Comparison of ENCODE assay signal across 21 cellular contexts in the genomic region with DNA sequence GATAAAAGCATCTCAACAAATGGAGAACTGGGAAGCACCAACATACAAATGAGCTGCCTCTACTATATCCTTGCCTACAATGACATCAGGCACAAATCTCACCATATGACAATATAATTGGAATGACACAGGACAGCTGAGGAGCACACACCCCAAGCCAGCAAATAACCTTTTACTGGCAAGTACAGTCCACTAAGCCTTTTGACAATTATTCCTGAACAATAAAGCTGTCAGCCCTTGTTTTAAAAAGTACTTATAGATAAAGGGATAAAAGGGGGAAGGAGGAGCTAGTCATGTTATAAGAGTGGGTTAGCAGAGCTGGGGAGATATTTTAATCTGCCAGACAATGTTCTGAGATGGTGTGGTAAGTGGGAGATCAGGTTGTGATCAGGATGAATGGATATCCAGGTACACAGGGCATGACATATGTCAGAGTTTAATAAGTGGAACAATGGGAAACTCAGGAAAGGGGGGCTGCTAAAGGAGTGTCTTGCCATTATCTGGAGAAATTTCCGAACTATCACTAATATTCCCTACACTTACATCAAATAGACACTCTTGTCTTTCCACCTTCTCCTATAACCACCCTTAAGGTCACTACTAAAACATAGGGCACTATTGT.
"Had no signal": no experiment of that assay in that cellular context is flagged by ENCODE, and none has a peak within 500 bp of the region (broad histone marks: within the 10 kb centered on the region; RNA-seq: fewer than 3 reads in every experiment).

No MANE protein-coding gene starts in this region.

- H3K27me3 ChIP-seq: brain microvascular endothelial cell, cardiac muscle cell had no signal

- H3K4me3 Mint-ChIP-seq: activated CD4-positive, alpha-beta memory T cell treated with anti-CD3 and anti-CD28 coated beads, Interleukin-2, amount 10 ng/mL, durations not matched to agents 7 days and 5 days; activated CD4-positive, alpha-beta T cell treated with anti-CD3 and anti-CD28 coated beads, Interleukin-2, amount 10 ng/mL, durations not matched to agents 7 days and 5 days; activated naive CD4-positive, alpha-beta T cell treated with anti-CD3 and anti-CD28 coated beads, Interleukin-2, amount 10 ng/mL, durations not matched to agents 7 days and 5 days; activated naive CD8-positive, alpha-beta T cell treated with anti-CD3 and anti-CD28 coated beads for 36 hours; activated T-helper 17 cell treated with anti-CD3 and anti-CD28 coated beads, Interleukin-2, amount 50 U/mL, for 72 hours; T-helper 17 cell had no signal

- H3K36me3 Mint-ChIP-seq: activated naive CD4-positive, alpha-beta T cell treated with anti-CD3 and anti-CD28 coated beads, Interleukin-2, amount 10 ng/mL, durations not matched to agents 7 days and 5 days; activated naive CD8-positive, alpha-beta T cell treated with anti-CD3 and anti-CD28 coated beads for 36 hours had no signal

- ATAC-seq: activated T-helper 17 cell treated with anti-CD3 and anti-CD28 coated beads, Interleukin-2, amount 50 U/mL, for 72 hours; T-helper 17 cell had no signal

- H3K4me1 Mint-ChIP-seq: activated CD4-positive, alpha-beta memory T cell treated with anti-CD3 and anti-CD28 coated beads, Interleukin-2, amount 10 ng/mL, durations not matched to agents 7 days and 5 days; activated CD4-positive, alpha-beta T cell treated with anti-CD3 and anti-CD28 coated beads, Interleukin-2, amount 10 ng/mL, durations not matched to agents 7 days and 5 days; activated naive CD4-positive, alpha-beta T cell treated with anti-CD3 and anti-CD28 coated beads, Interleukin-2, amount 10 ng/mL, durations not matched to agents 7 days and 5 days; activated naive CD8-positive, alpha-beta T cell treated with anti-CD3 and anti-CD28 coated beads for 36 hours; activated T-helper 17 cell treated with anti-CD3 and anti-CD28 coated beads, Interleukin-2, amount 50 U/mL, for 72 hours had no signal

- DNase-seq: activated CD4-positive, alpha-beta memory T cell treated with anti-CD3 and anti-CD28 coated beads, Interleukin-2, amount 10 ng/mL, durations not matched to agents 7 days and 5 days; activated CD4-positive, alpha-beta T cell treated with anti-CD3 and anti-CD28 coated beads, Interleukin-2, amount 10 ng/mL, durations not matched to agents 7 days and 5 days; activated CD4-positive, CD25-positive, alpha-beta regulatory T cell; activated gamma-delta T cell; activated naive CD4-positive, alpha-beta T cell treated with anti-CD3 and anti-CD28 coated beads, Interleukin-2, amount 10 ng/mL, durations not matched to agents 7 days and 5 days; activated naive CD8-positive, alpha-beta T cell treated with anti-CD3 and anti-CD28 coated beads for 36 hours; activated T-cell treated with anti-CD3 and anti-CD28 coated beads for 4 hours; activated T-cell treated with anti-CD3 and anti-CD28 coated beads, Interleukin-2, amount 50 U/mL, for 48 hours; brain microvascular endothelial cell; Kasumi-1; NCI-H146; NCI-H187 treated with DMSO at 0.1 percent for 48 hours; NCI-H2081 treated with DMSO at 0.1 percent for 48 hours; NCI-H2171 treated with DMSO at 0.1 percent for 48 hours; NCI-H226; NCI-H748 treated with DMSO at 0.1 percent for 48 hours; SIG-M5; T-helper 17 cell; T-helper 9 cell had no signal

- H3K9me3 Mint-ChIP-seq: activated CD4-positive, alpha-beta memory T cell treated with anti-CD3 and anti-CD28 coated beads, Interleukin-2, amount 10 ng/mL, durations not matched to agents 7 days and 5 days; activated CD4-positive, alpha-beta T cell treated with anti-CD3 and anti-CD28 coated beads, Interleukin-2, amount 10 ng/mL, durations not matched to agents 7 days and 5 days; activated naive CD4-positive, alpha-beta T cell treated with anti-CD3 and anti-CD28 coated beads, Interleukin-2, amount 10 ng/mL, durations not matched to agents 7 days and 5 days; activated naive CD8-positive, alpha-beta T cell treated with anti-CD3 and anti-CD28 coated beads for 36 hours; activated T-helper 17 cell treated with anti-CD3 and anti-CD28 coated beads, Interleukin-2, amount 50 U/mL, for 72 hours had no signal

- H3K36me3 ChIP-seq: brain microvascular endothelial cell, cardiac muscle cell had no signal

- H3K27ac ChIP-seq: brain microvascular endothelial cell, cardiac muscle cell had no signal

- H3K27ac Mint-ChIP-seq: activated CD4-positive, alpha-beta memory T cell treated with anti-CD3 and anti-CD28 coated beads, Interleukin-2, amount 10 ng/mL, durations not matched to agents 7 days and 5 days; activated CD4-positive, alpha-beta T cell treated with anti-CD3 and anti-CD28 coated beads, Interleukin-2, amount 10 ng/mL, durations not matched to agents 7 days and 5 days; activated naive CD4-positive, alpha-beta T cell treated with anti-CD3 and anti-CD28 coated beads, Interleukin-2, amount 10 ng/mL, durations not matched to agents 7 days and 5 days; activated naive CD8-positive, alpha-beta T cell treated with anti-CD3 and anti-CD28 coated beads for 36 hours; activated T-helper 17 cell treated with anti-CD3 and anti-CD28 coated beads, Interleukin-2, amount 50 U/mL, for 72 hours; T-helper 17 cell had no signal

- H3K27me3 Mint-ChIP-seq: activated naive CD8-positive, alpha-beta T cell treated with anti-CD3 and anti-CD28 coated beads for 36 hours had no signal

- H3K4me3 ChIP-seq: cardiac muscle cell had no signal
